ENCODE assay signal across 16 cellular contexts in the genomic region with DNA sequence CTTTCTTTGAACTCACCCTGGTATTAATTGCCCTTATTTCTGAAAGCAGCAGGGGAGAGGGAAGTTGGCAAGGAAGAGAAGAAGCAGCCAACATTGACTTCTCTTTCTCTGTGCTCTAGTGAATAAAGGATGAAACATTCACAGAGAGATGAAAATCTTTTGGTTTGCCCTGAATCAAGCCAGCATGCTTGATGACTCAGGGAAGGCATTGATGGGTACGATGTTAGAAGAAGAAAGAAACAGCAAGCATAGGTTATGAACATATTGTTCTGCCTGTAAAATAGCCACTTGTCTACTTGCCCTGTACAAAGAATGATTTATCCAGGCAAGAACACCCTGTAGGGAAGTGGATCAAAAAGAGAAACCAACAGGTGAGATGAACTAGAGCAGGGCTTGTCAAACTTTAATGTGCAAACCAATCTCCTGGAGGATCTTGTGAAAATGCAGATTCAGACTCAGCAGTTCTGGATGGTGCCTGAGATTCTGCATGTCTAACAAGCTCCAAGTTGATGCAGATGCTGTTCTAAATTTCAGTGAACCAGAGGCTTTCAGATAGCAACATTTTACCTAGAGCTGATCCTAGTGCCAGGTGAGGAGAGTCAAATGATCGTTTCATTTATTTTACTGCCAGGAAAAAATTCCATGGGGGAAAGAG.
DNase-seq lines count a peak whose midpoint lies in the region; ATAC-seq, FAIRE-seq and TF ChIP-seq lines count a peak whose summit lies in the region.
"Had no signal": no experiment of that assay in that cellular context is flagged by ENCODE, and none has a peak within 500 bp of the region (broad histone marks: within the 10 kb centered on the region; RNA-seq: fewer than 3 reads in every experiment).

No MANE protein-coding gene starts in this region.

- no peaks in the 10 kb centered on the region for H3K36me3 Mint-ChIP-seq in stimulated activated memory B cell treated with anti-CD40 and anti-IgM and Interleukin-4, amounts not matched to agents 10 μg/mL and 1 μg/mL and 100 μg/mL, for 72 hours
- H3K36me3 Mint-ChIP-seq in CD14-positive monocyte = no peaks in the 10 kb centered on the region
- H3K36me3 Mint-ChIP-seq: T-cell had no signal

- TF ChIP-seq RAD21 in A549 (conservative IDR thresholded peaks at IDR 0.05 in 1 of 2, IDR thresholded peaks at IDR 0.05 in 1 of 2) = no peak

- H3K27ac ChIP-seq in A549 = peak overlapping the region in 1 of 2 experiments; percentile 9; a peak in 1 of 6 replicates
- no peak overlapping the region for H3K27ac ChIP-seq in heart right ventricle
- H3K27ac ChIP-seq: epithelial cell of prostate, right atrium auricular region had no signal

- no peak for FAIRE-seq in A549 (lab: Jason Lieb, UNC)
- FAIRE-seq: colon had no signal

- no peak for ATAC-seq in A549
- no peak for ATAC-seq in stimulated activated memory B cell treated with anti-CD40 and anti-IgM and Interleukin-4, amounts not matched to agents 10 μg/mL and 1 μg/mL and 100 μg/mL, for 72 hours
- no peak for ATAC-seq in heart right ventricle
- ATAC-seq: T-cell had no signal

- TF ChIP-seq EP300 in A549 (IDR thresholded peaks at IDR 0.05) = no peak

- no peak overlapping the region for H3K4me3 ChIP-seq in A549
- H3K4me3 ChIP-seq in foreskin fibroblast (ENCODE audit: low read depth in 1 of 2, low read length in 2 of 2) = no peak overlapping the region
- H3K4me3 ChIP-seq in heart right ventricle = no peak overlapping the region
- H3K4me3 ChIP-seq: right atrium auricular region had no signal

- TF ChIP-seq POLR2A in A549 (IDR thresholded peaks at IDR 0.05; ENCODE audit: low read length) = no peak

- H3K4me1 Mint-ChIP-seq in stimulated activated memory B cell treated with anti-CD40 and anti-IgM and Interleukin-4, amounts not matched to agents 10 μg/mL and 1 μg/mL and 100 μg/mL, for 72 hours = no peaks in the 10 kb centered on the region
- H3K4me1 Mint-ChIP-seq in CD14-positive monocyte = no peaks in the 10 kb centered on the region
- H3K4me1 Mint-ChIP-seq: nephron, T-cell had no signal

- intact Hi-C loops in CD14-positive monocyte (cut with micrococcal nuclease) = no loop called here
- intact Hi-C loops in heart right ventricle (cut with DNase I) = no loop called here

- TF ChIP-seq CTCF in A549 (IDR thresholded peaks at IDR 0.05) = no peak
- TF ChIP-seq CTCF in foreskin fibroblast (IDR thresholded peaks at IDR 0.05; ENCODE audit: low read depth, low read length) = no peak
- no peak for TF ChIP-seq CTCF in CD14-positive monocyte (IDR thresholded peaks at IDR 0.05)
- TF ChIP-seq CTCF in heart right ventricle (IDR thresholded peaks at IDR 0.05) = no peak

- WGBS in A549 (ENCODE audit: missing lambda C conversion rate) = 45% methylated on average over 2 of the region's 2 CpGs
- 64 to 71% methylated on average over 2 of the region's 2 CpGs for WGBS in heart right ventricle, 2 donors

- no peak overlapping the region for H3K4me3 Mint-ChIP-seq in stimulated activated memory B cell treated with anti-CD40 and anti-IgM and Interleukin-4, amounts not matched to agents 10 μg/mL and 1 μg/mL and 100 μg/mL, for 72 hours
- H3K4me3 Mint-ChIP-seq in CD14-positive monocyte = no peak overlapping the region
- H3K4me3 Mint-ChIP-seq: nephron, T-cell had no signal

- H3K9me3 Mint-ChIP-seq in stimulated activated memory B cell treated with anti-CD40 and anti-IgM and Interleukin-4, amounts not matched to agents 10 μg/mL and 1 μg/mL and 100 μg/mL, for 72 hours = no peaks in the 10 kb centered on the region
- peaks cover 0 to 2% (median 0%) of the 10 kb centered on the region in 7 donors for H3K9me3 Mint-ChIP-seq in CD14-positive monocyte
- H3K9me3 Mint-ChIP-seq: nephron had no signal

- no peaks in the 10 kb centered on the region for H3K36me3 ChIP-seq in heart right ventricle
- H3K36me3 ChIP-seq: right atrium auricular region had no signal

- POLR2A ChIA-PET in A549 (lab: Yijun Ruan, JAX) = no interaction called here

- CTCF ChIA-PET in A549 (lab: Yijun Ruan, JAX) = no interaction called here

- DNase-seq in A549 (ENCODE audit: low read depth in 1 of 2, low spot score in 1 of 2) = no peak
- peak; percentile 10 for DNase-seq in HCEC 1CT
- DNase-seq in NCI-H69 (lab: John Stamatoyannopoulos, UW) = peak; percentile 52
- peak; percentile 31 to 52 for DNase-seq in foreskin fibroblast
- DNase-seq in COR-L47 (lab: John Stamatoyannopoulos, UW) = no peak
- no peak for DNase-seq in CD14-positive monocyte (ENCODE audit: low spot score)
- DNase-seq in heart right ventricle = no peak
- DNase-seq: amygdala, Kasumi-1, mesendoderm, T-cell had no signal

- H3K4me1 ChIP-seq in A549 = 0 out of 3 replicates have a peak, but pooled peaks cover 4% of the 10 kb centered on the region
- no peaks in the 10 kb centered on the region for H3K4me1 ChIP-seq in heart right ventricle
- H3K4me1 ChIP-seq: right atrium auricular region had no signal

- H3K27me3 Mint-ChIP-seq in stimulated activated memory B cell treated with anti-CD40 and anti-IgM and Interleukin-4, amounts not matched to agents 10 μg/mL and 1 μg/mL and 100 μg/mL, for 72 hours = no peaks in the 10 kb centered on the region
- H3K27me3 Mint-ChIP-seq in CD14-positive monocyte (ENCODE audit: low read depth in 3 of 3) = peaks cover 0 to 2% (median 0%) of the 10 kb centered on the region in 3 donors

- H3K27me3 ChIP-seq in heart right ventricle = no peaks in the 10 kb centered on the region
- H3K27me3 ChIP-seq: right atrium auricular region had no signal

- H3K27ac Mint-ChIP-seq in stimulated activated memory B cell treated with anti-CD40 and anti-IgM and Interleukin-4, amounts not matched to agents 10 μg/mL and 1 μg/mL and 100 μg/mL, for 72 hours = no peak overlapping the region
- H3K27ac Mint-ChIP-seq in CD14-positive monocyte = no peak overlapping the region
- H3K27ac Mint-ChIP-seq: nephron, T-cell had no signal

- H3K4me2 ChIP-seq in A549 = 0 out of 3 replicates have a peak overlapping the region, but pooled peaks have one; percentile 8

- H3K9me3 ChIP-seq in A549 (peaks cover 19% of the 10 kb centered on the region), heart right ventricle (no peaks in the 10 kb centered on the region)
- H3K9me3 ChIP-seq: right atrium auricular region had no signal

TF ChIP-seq in A549, 52 proteins besides CTCF, POLR2A, EP300 and RAD21:
- TF ChIP-seq BHLHE40 (IDR thresholded peaks at IDR 0.05; ENCODE audit: low read depth, low read length) = no peak
- TF ChIP-seq RARB (CRISPR knock-in tag; IDR thresholded peaks at IDR 0.05) = no peak
- no peak for TF ChIP-seq HEYL (CRISPR knock-in tag; IDR thresholded peaks at IDR 0.05)
- TF ChIP-seq POLR2AphosphoS2 (conservative IDR thresholded peaks at IDR 0.05; ENCODE audit: low read length) = no peak
- TF ChIP-seq CEBPB (IDR thresholded peaks at IDR 0.05) = no peak
- no peak for TF ChIP-seq MYC (IDR thresholded peaks at IDR 0.05; ENCODE audit: borderline replicate concordance, low read length)
- no peak for TF ChIP-seq TFCP2L1 (CRISPR knock-in tag; IDR thresholded peaks at IDR 0.05)
- no peak for TF ChIP-seq GATA3 (IDR thresholded peaks at IDR 0.05; ENCODE audit: borderline replicate concordance)
- no peak for TF ChIP-seq MAZ (IDR thresholded peaks at IDR 0.05; ENCODE audit: borderline replicate concordance, low read depth, low read length)
- TF ChIP-seq RFX5 (IDR thresholded peaks at IDR 0.05) = no peak
- TF ChIP-seq ZFP36 (IDR thresholded peaks at IDR 0.05; ENCODE audit: borderline replicate concordance, partially characterized antibody) = no peak
- no peak for TF ChIP-seq FOSB (CRISPR knock-in tag; IDR thresholded peaks at IDR 0.05)
- no peak for TF ChIP-seq JUN (IDR thresholded peaks at IDR 0.05)
- no peak for TF ChIP-seq ATOH8 (CRISPR knock-in tag; IDR thresholded peaks at IDR 0.05; ENCODE audit: low read depth)
- TF ChIP-seq, protein P1, sequence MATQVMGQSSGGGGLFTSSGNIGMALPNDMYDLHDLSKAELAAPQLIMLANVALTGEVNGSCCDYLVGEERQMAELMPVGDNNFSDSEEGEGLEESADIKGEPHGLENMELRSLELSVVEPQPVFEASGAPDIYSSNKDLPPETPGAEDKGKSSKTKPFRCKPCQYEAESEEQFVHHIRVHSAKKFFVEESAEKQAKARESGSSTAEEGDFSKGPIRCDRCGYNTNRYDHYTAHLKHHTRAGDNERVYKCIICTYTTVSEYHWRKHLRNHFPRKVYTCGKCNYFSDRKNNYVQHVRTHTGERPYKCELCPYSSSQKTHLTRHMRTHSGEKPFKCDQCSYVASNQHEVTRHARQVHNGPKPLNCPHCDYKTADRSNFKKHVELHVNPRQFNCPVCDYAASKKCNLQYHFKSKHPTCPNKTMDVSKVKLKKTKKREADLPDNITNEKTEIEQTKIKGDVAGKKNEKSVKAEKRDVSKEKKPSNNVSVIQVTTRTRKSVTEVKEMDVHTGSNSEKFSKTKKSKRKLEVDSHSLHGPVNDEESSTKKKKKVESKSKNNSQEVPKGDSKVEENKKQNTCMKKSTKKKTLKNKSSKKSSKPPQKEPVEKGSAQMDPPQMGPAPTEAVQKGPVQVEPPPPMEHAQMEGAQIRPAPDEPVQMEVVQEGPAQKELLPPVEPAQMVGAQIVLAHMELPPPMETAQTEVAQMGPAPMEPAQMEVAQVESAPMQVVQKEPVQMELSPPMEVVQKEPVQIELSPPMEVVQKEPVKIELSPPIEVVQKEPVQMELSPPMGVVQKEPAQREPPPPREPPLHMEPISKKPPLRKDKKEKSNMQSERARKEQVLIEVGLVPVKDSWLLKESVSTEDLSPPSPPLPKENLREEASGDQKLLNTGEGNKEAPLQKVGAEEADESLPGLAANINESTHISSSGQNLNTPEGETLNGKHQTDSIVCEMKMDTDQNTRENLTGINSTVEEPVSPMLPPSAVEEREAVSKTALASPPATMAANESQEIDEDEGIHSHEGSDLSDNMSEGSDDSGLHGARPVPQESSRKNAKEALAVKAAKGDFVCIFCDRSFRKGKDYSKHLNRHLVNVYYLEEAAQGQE (IDR thresholded peaks at IDR 0.05) = no peak

Comparison
In these comparisons a context has a peak if more than half of its experiments do, and no peak if none do; other contexts are left out.
1. DNase-seq: peak in HCEC 1CT (single experiment), NCI-H69 (single experiment) and foreskin fibroblast (2 of 2); none in A549 (0 of 2), COR-L47 (single experiment), CD14-positive monocyte (single experiment) and heart right ventricle (0 of 2).